In genomic region chr1:214255509-214255908, GRCh38 we compare ENCODE assay signal across 8 cellular contexts.
"Had no signal": no experiment of that assay in that cellular context is flagged by ENCODE, and none has a peak within 500 bp of the region (broad histone marks: within the 10 kb centered on the region; RNA-seq: fewer than 3 reads in every experiment).

No MANE protein-coding gene starts in this region.

- H3K9ac ChIP-seq: KMS-11 had no signal

- ATAC-seq: HepG2 had no signal

- H3K4me2 ChIP-seq: KMS-11 had no signal

- FAIRE-seq: HepG2, HTR-8/SVneo had no signal

- DNase-seq: IMR-90, Karpas-422, KBM-7, KG1 had no signal

- H3K27ac ChIP-seq: HL-60, KMS-11 had no signal
